In genomic region chr7:47505317-47506007, GRCh38 we compare ENCODE assay signal across 1 cellular context.
TF ChIP-seq lines count a peak whose summit lies in the region.

No MANE protein-coding gene starts in this region.

TF ChIP-seq in WTC11, 78 proteins besides CTCF, POLR2A, EP300 and RAD21 (continued from another document):
- TF ChIP-seq SMAD3 (CRISPR knock-in tag; IDR thresholded peaks at IDR 0.05; ENCODE audit: borderline replicate concordance) (no peak), RELA (CRISPR knock-in tag; IDR thresholded peaks at IDR 0.05; ENCODE audit: borderline replicate concordance) (no peak)
TF ChIP-seq in WTC11: peak in this region for 0.
